ENCODE assay signal across 10 cellular contexts in genomic region chr7:92716825-92717580, GRCh38.
DNase-seq lines count a peak whose midpoint lies in the region; ATAC-seq and TF ChIP-seq lines count a peak whose summit lies in the region.
"Had no signal": no experiment of that assay in that cellular context is flagged by ENCODE, and none has a peak within 500 bp of the region (broad histone marks: within the 10 kb centered on the region; RNA-seq: fewer than 3 reads in every experiment).

No MANE protein-coding gene starts in this region.

- no peaks in the 10 kb centered on the region for H3K36me3 ChIP-seq in body of pancreas (replicated peaks in 1 of 2; ENCODE audit: insufficient read depth in 1 of 2, low read depth in 2 of 2)
- H3K36me3 ChIP-seq in mesendoderm (ENCODE audit: control insufficient read depth, insufficient read depth, low read length): no peaks in the 10 kb centered on the region
- H3K36me3 ChIP-seq in tibial artery: no peaks in the 10 kb centered on the region

- no peak overlapping the region for H2BK15ac ChIP-seq in mesendoderm (replicated peaks; ENCODE audit: low read depth)

- no peaks in the 10 kb centered on the region for H3K79me2 ChIP-seq in mesendoderm (ENCODE audit: control insufficient read depth, insufficient read depth, low read length)

- no peak overlapping the region for H3K56ac ChIP-seq in mesendoderm (ENCODE audit: low read length)

- H3K79me1 ChIP-seq in mesendoderm (ENCODE audit: low read length): no peaks in the 10 kb centered on the region

- H3K23ac ChIP-seq in mesendoderm (ENCODE audit: low read length): no peak overlapping the region

- no peak for ATAC-seq in body of pancreas

- TF ChIP-seq CTCF in body of pancreas (IDR thresholded peaks at IDR 0.05) (no peak), tibial artery (IDR thresholded peaks at IDR 0.05) (no peak), progenitor cell of endocrine pancreas (IDR thresholded peaks at IDR 0.05; ENCODE audit: unreplicated experiment) (no peak)

- peaks cover 53% of the 10 kb centered on the region for H3K4me1 Mint-ChIP-seq in activated naive CD4-positive, alpha-beta T cell treated with anti-CD3 and anti-CD28 coated beads, Interleukin-2, amount 50 U/mL, for 24 hours
- H3K4me1 Mint-ChIP-seq in progenitor cell of endocrine pancreas (ENCODE audit: low read depth): peaks cover 4% of the 10 kb centered on the region

- H2BK5ac ChIP-seq in mesendoderm (ENCODE audit: low read length): no peak overlapping the region

- H3K18ac ChIP-seq in mesendoderm (ENCODE audit: low read length): no peak overlapping the region

- H3K4me3 Mint-ChIP-seq in activated naive CD4-positive, alpha-beta T cell treated with anti-CD3 and anti-CD28 coated beads, Interleukin-2, amount 50 U/mL, for 24 hours: no peak overlapping the region
- no peak overlapping the region for H3K4me3 Mint-ChIP-seq in progenitor cell of endocrine pancreas (ENCODE audit: low read depth)

- TF ChIP-seq POLR2A in body of pancreas (IDR thresholded peaks at IDR 0.05): no peak

- 90 to 95% methylated on average over 4 of the region's 4 CpGs for WGBS in body of pancreas, 2 donors
- WGBS in mesendoderm (ENCODE audit: extremely low coverage, insufficient coverage, low lambda C conversion rate): no CpG with 5 or more reads among the region's 4 CpGs

- H3K9me3 Mint-ChIP-seq in activated naive CD4-positive, alpha-beta T cell treated with anti-CD3 and anti-CD28 coated beads, Interleukin-2, amount 50 U/mL, for 24 hours: no peaks in the 10 kb centered on the region
- no peaks in the 10 kb centered on the region for H3K9me3 Mint-ChIP-seq in progenitor cell of endocrine pancreas (ENCODE audit: low read depth)

- H3K4me3 ChIP-seq in body of pancreas: no peak overlapping the region
- no peak overlapping the region for H3K4me3 ChIP-seq in mesendoderm (ENCODE audit: low read length)
- peak overlapping the region; percentile 57 to 58 for H3K4me3 ChIP-seq in tibial artery

- H2BK120ac ChIP-seq in mesendoderm (ENCODE audit: low read depth, low read length): no peak overlapping the region

- intact Hi-C loops in body of pancreas (cut with DNase I): no loop called here
- intact Hi-C loops in tibial artery (cut with DNase I; ENCODE audit: low total_unique reads): loop anchor here (10.0 kb wide), 1 partner anchor 48 kb away; no protein-coding TSS in a partner anchor

- no peak overlapping the region for H4K5ac ChIP-seq in mesendoderm (ENCODE audit: low read length)

- peak overlapping the region; percentile 8 for H3K27ac Mint-ChIP-seq in activated naive CD4-positive, alpha-beta T cell treated with anti-CD3 and anti-CD28 coated beads, Interleukin-2, amount 50 U/mL, for 24 hours
- H3K27ac Mint-ChIP-seq in progenitor cell of endocrine pancreas: no peak overlapping the region

- DNase-seq in activated naive CD4-positive, alpha-beta T cell treated with anti-CD3 and anti-CD28 coated beads, Interleukin-2, amount 50 U/mL, for 16 hours: no peak
- DNase-seq in body of pancreas: no peak
- DNase-seq in mesendoderm: no peak
- DNase-seq in tibial artery: no peak
- no peak for DNase-seq in amygdala (lab: John Stamatoyannopoulos, UW)
- no peak for DNase-seq in progenitor cell of endocrine pancreas (ENCODE audit: low spot score, unreplicated experiment)
- DNase-seq in activated CD4-positive, CD25-positive, alpha-beta regulatory T cell treated with anti-CD3 and anti-CD28 coated beads, Interleukin-2, amount 50 U/mL, for 72 hours: no peak
- DNase-seq: activated CD4-positive, alpha-beta T cell treated with anti-CD3 and anti-CD28 coated beads, Interleukin-2, amount 50 U/mL, for 4 hours; cerebellar nuclear complex had no signal

- H3K4me1 ChIP-seq in body of pancreas: peaks cover 28% of the 10 kb centered on the region
- H3K4me1 ChIP-seq in mesendoderm (ENCODE audit: control insufficient read depth, low read depth, low read length): no peaks in the 10 kb centered on the region
- peaks cover 0 to 63% (median 13%) of the 10 kb centered on the region in 4 donors for H3K4me1 ChIP-seq in tibial artery

- no peak overlapping the region for H3K4ac ChIP-seq in mesendoderm (ENCODE audit: low read depth, low read length)

- no peak overlapping the region for H2AK5ac ChIP-seq in mesendoderm (ENCODE audit: low read length)

- H3K9ac ChIP-seq in mesendoderm (ENCODE audit: low read length): no peak overlapping the region

- H3K27me3 ChIP-seq in body of pancreas: no peaks in the 10 kb centered on the region
- H3K27me3 ChIP-seq in mesendoderm (ENCODE audit: insufficient read depth, low read length, poor library complexity): no peaks in the 10 kb centered on the region
- H3K27me3 ChIP-seq in tibial artery: no peaks in the 10 kb centered on the region

- H3K27ac ChIP-seq in body of pancreas: peak overlapping the region in 3 of 4 donors; percentile 79 to 91 (median 90)
- no peak overlapping the region for H3K27ac ChIP-seq in mesendoderm (ENCODE audit: low read depth, low read length)
- H3K27ac ChIP-seq in tibial artery: peak overlapping the region; percentile 78 to 89

- H4K8ac ChIP-seq in mesendoderm (ENCODE audit: low read depth, low read length): peak overlapping the region; percentile 28

- H3K36me3 Mint-ChIP-seq in activated naive CD4-positive, alpha-beta T cell treated with anti-CD3 and anti-CD28 coated beads, Interleukin-2, amount 50 U/mL, for 24 hours: peaks cover 26% of the 10 kb centered on the region
- no peaks in the 10 kb centered on the region for H3K36me3 Mint-ChIP-seq in progenitor cell of endocrine pancreas (ENCODE audit: insufficient read depth)

- H3K4me2 ChIP-seq in mesendoderm (ENCODE audit: low read length): no peak overlapping the region

- no peaks in the 10 kb centered on the region for H3K27me3 Mint-ChIP-seq in activated naive CD4-positive, alpha-beta T cell treated with anti-CD3 and anti-CD28 coated beads, Interleukin-2, amount 50 U/mL, for 24 hours
- H3K27me3 Mint-ChIP-seq in progenitor cell of endocrine pancreas: no peaks in the 10 kb centered on the region

- H3K9me3 ChIP-seq in body of pancreas (no peaks in the 10 kb centered on the region), tibial artery (no peaks in the 10 kb centered on the region)

Comparison
In these comparisons a context has a peak if more than half of its experiments do, and no peak if none do; other contexts are left out.
1. H3K4me3 ChIP-seq: peak in tibial artery (2 of 2); none in body of pancreas (0 of 2) and mesendoderm (single experiment).